15 cellular contexts compared by ENCODE assay signal in the genomic region with DNA sequence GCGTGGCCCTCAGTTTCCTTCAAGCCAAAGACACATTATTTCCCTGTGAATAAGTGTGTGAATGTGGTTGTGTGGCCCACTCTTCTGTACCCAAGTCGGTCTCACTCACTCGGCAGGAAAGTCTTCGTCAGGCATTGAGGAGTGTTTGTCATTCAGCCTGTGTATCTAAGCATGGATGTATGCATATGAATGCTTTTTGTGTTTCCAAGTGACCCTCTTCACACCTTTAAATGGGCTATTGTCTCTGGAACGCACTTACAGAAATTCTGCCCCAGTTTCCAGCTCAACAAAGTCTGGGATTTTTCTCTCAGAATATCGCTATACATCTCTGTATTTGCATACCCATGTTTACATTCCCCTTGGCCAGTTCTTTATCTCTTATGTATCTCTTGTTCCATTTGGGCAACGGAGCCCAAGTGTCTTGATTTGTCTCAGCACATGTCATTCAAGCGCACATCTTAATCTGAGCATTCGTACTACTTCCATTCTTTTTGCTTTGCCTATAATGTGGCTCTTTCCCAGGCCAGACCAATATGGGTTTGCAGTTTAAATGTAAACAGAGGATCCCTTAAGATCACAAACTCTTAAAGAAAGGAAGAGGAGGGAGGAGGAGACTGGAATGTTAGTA. TPM values are rescaled to one million over a fixed set of nuclear protein-coding genes. Genes with fewer than 3 reads are reported as not detected.
A peak's percentile ranks its signal among the peaks of the same experiment; 100 is the strongest.
DNase-seq lines count a peak whose midpoint lies in the region; ATAC-seq, FAIRE-seq and TF ChIP-seq lines count a peak whose summit lies in the region.
"Had no signal": no experiment of that assay in that cellular context is flagged by ENCODE, and none has a peak within 500 bp of the region (broad histone marks: within the 10 kb centered on the region; RNA-seq: fewer than 3 reads in every experiment).

No MANE protein-coding gene starts in this region.

- no peaks in the 10 kb centered on the region for H3K9me3 Mint-ChIP-seq in activated naive CD4-positive, alpha-beta T cell treated with anti-CD3 and anti-CD28 coated beads, Interleukin-2, amount 50 U/mL, for 24 hours
- H3K9me3 Mint-ChIP-seq in activated naive CD4-positive, alpha-beta T cell treated with anti-CD3 and anti-CD28 coated beads for 36 hours, result no peaks in the 10 kb centered on the region
- H3K9me3 Mint-ChIP-seq in stimulated activated naive B cell treated with anti-CD40 and anti-IgM and Interleukin-4, amounts not matched to agents 10 μg/mL and 1 μg/mL and 100 μg/mL, for 72 hours, result no peaks in the 10 kb centered on the region

- no peak overlapping the region for H3K27ac ChIP-seq in PC-3 (ENCODE audit: low read length)
- H3K27ac ChIP-seq: SJSA1, vagina had no signal

- H3K9me3 ChIP-seq in PC-3 (ENCODE audit: low read length), result no peaks in the 10 kb centered on the region
- H3K9me3 ChIP-seq: SJSA1, vagina had no signal

- peaks cover 49% of the 10 kb centered on the region for H3K4me1 ChIP-seq in PC-3 (ENCODE audit: insufficient read depth, low read length)

- peak overlapping the region; percentile 81 for H3K27ac Mint-ChIP-seq in activated naive CD4-positive, alpha-beta T cell treated with anti-CD3 and anti-CD28 coated beads, Interleukin-2, amount 50 U/mL, for 24 hours
- H3K27ac Mint-ChIP-seq in activated naive CD4-positive, alpha-beta T cell treated with anti-CD3 and anti-CD28 coated beads for 36 hours, result no peak overlapping the region
- H3K27ac Mint-ChIP-seq in stimulated activated naive B cell treated with anti-CD40 and anti-IgM and Interleukin-4, amounts not matched to agents 10 μg/mL and 1 μg/mL and 100 μg/mL, for 72 hours, result peak overlapping the region; percentile 83

- peak overlapping the region; percentile 94 for H3K4me3 Mint-ChIP-seq in activated naive CD4-positive, alpha-beta T cell treated with anti-CD3 and anti-CD28 coated beads, Interleukin-2, amount 50 U/mL, for 24 hours
- no peak overlapping the region for H3K4me3 Mint-ChIP-seq in activated naive CD4-positive, alpha-beta T cell treated with anti-CD3 and anti-CD28 coated beads for 36 hours
- peak overlapping the region in 1 of 2 donors; percentile 52 for H3K4me3 Mint-ChIP-seq in stimulated activated naive B cell treated with anti-CD40 and anti-IgM and Interleukin-4, amounts not matched to agents 10 μg/mL and 1 μg/mL and 100 μg/mL, for 72 hours

- H2AFZ ChIP-seq in PC-3 (ENCODE audit: low read length), result no peak overlapping the region

- no peak for DNase-seq in activated naive CD4-positive, alpha-beta T cell treated with anti-CD3 and anti-CD28 coated beads for 36 hours
- no peak for DNase-seq in PC-3
- DNase-seq in iPS DF 4.7 (ENCODE audit: extremely low read depth, low spot score), result peak; percentile 66
- DNase-seq in stimulated activated naive B cell treated with anti-CD40 and anti-IgM and Interleukin-4, amounts not matched to agents 10 μg/mL and 1 μg/mL and 100 μg/mL, for 72 hours, result no peak
- no peak for DNase-seq in GM12892 (ENCODE audit: insufficient read length)
- DNase-seq in erythroblast (lab: John Stamatoyannopoulos, UW), result no peak
- DNase-seq: activated naive CD4-positive, alpha-beta T cell treated with Interleukin-2 at 50 U/mL for 16 hours; NCI-H748 treated with DMSO at 0.1 percent for 48 hours; occipital lobe had no signal

- peaks cover 43% of the 10 kb centered on the region for H3K4me1 Mint-ChIP-seq in activated naive CD4-positive, alpha-beta T cell treated with anti-CD3 and anti-CD28 coated beads, Interleukin-2, amount 50 U/mL, for 24 hours
- H3K4me1 Mint-ChIP-seq in activated naive CD4-positive, alpha-beta T cell treated with anti-CD3 and anti-CD28 coated beads for 36 hours (ENCODE audit: low read depth), result peaks cover 39% of the 10 kb centered on the region
- peaks cover 35 to 56% of the 10 kb centered on the region in 2 donors for H3K4me1 Mint-ChIP-seq in stimulated activated naive B cell treated with anti-CD40 and anti-IgM and Interleukin-4, amounts not matched to agents 10 μg/mL and 1 μg/mL and 100 μg/mL, for 72 hours

- H3K27me3 ChIP-seq in PC-3 (ENCODE audit: low read length), result no peaks in the 10 kb centered on the region
- H3K27me3 ChIP-seq: SJSA1 had no signal

- peaks cover 14% of the 10 kb centered on the region; the same call in 1 of the 2 replicates for H4K20me1 ChIP-seq in PC-3 (ENCODE audit: low read length)

- H3K4me2 ChIP-seq in PC-3 (ENCODE audit: low read length), result peak overlapping the region; percentile 99

- H3K79me2 ChIP-seq in PC-3 (ENCODE audit: low read length), result peaks cover 89% of the 10 kb centered on the region

- no peak for TF ChIP-seq CTCF in PC-3 (conservative IDR thresholded peaks at IDR 0.05; ENCODE audit: low read depth, low read length)

- FAIRE-seq in GM12892 (lab: Jason Lieb, UNC), result no peak
- FAIRE-seq: colon, HTR-8/SVneo had no signal

- intact Hi-C loops in activated naive CD4-positive, alpha-beta T cell treated with anti-CD3 and anti-CD28 coated beads for 36 hours (cut with micrococcal nuclease), result no loop called here
- intact Hi-C loops in PC-3 (cut with micrococcal nuclease), result loop anchor here (5.0 kb wide), 1 partner anchor 59 kb away; no protein-coding TSS in a partner anchor

- no peak for ATAC-seq in PC-3
- ATAC-seq in stimulated activated naive B cell treated with anti-CD40 and anti-IgM and Interleukin-4, amounts not matched to agents 10 μg/mL and 1 μg/mL and 100 μg/mL, for 72 hours (replicated peaks), result no peak
- no peak for ATAC-seq in GM19395 (IDR thresholded peaks at IDR 0.05; ENCODE audit: unreplicated experiment)

- 0 out of 2 replicates have a peak overlapping the region, but pooled peaks have one; percentile 69 for H3K9ac ChIP-seq in PC-3 (ENCODE audit: low read length)

- TF ChIP-seq POLR2A in GM12892 (IDR thresholded peaks at IDR 0.05; ENCODE audit: low read depth, low read length) (no peak), erythroblast (IDR thresholded peaks at IDR 0.05; ENCODE audit: low read length) (no peak)

- CTCF ChIA-PET in activated naive CD4-positive, alpha-beta T cell treated with anti-CD3 and anti-CD28 coated beads for 36 hours (lab: Charles Lee), result interaction anchor here (1.2 kb wide), 1 partner anchor 72 kb away, joined by 4 read pairs; no protein-coding TSS in a partner anchor
- CTCF ChIA-PET in PC-3 (lab: Charles Lee), result no interaction called here

- no peaks in the 10 kb centered on the region for H3F3A ChIP-seq in PC-3 (ENCODE audit: low read length, unreplicated experiment)

- peaks cover 3% of the 10 kb centered on the region for H3K36me3 Mint-ChIP-seq in activated naive CD4-positive, alpha-beta T cell treated with anti-CD3 and anti-CD28 coated beads, Interleukin-2, amount 50 U/mL, for 24 hours
- H3K36me3 Mint-ChIP-seq in activated naive CD4-positive, alpha-beta T cell treated with anti-CD3 and anti-CD28 coated beads for 36 hours (ENCODE audit: low read depth), result no peaks in the 10 kb centered on the region
- peaks cover 4 to 25% of the 10 kb centered on the region in 2 donors for H3K36me3 Mint-ChIP-seq in stimulated activated naive B cell treated with anti-CD40 and anti-IgM and Interleukin-4, amounts not matched to agents 10 μg/mL and 1 μg/mL and 100 μg/mL, for 72 hours

- H3K4me3 ChIP-seq in PC-3 (ENCODE audit: low read length), result peak overlapping the region; percentile 92; the same call in 1 of the 2 replicates
- H3K4me3 ChIP-seq: vagina had no signal

- H3K36me3 ChIP-seq in PC-3 (ENCODE audit: low read depth, low read length), result no peaks in the 10 kb centered on the region
- H3K36me3 ChIP-seq: vagina had no signal

- no peaks in the 10 kb centered on the region for H3K27me3 Mint-ChIP-seq in activated naive CD4-positive, alpha-beta T cell treated with anti-CD3 and anti-CD28 coated beads, Interleukin-2, amount 50 U/mL, for 24 hours
- no peaks in the 10 kb centered on the region for H3K27me3 Mint-ChIP-seq in activated naive CD4-positive, alpha-beta T cell treated with anti-CD3 and anti-CD28 coated beads for 36 hours (ENCODE audit: low read depth)
- peaks cover 0 to 28% of the 10 kb centered on the region in 2 donors for H3K27me3 Mint-ChIP-seq in stimulated activated naive B cell treated with anti-CD40 and anti-IgM and Interleukin-4, amounts not matched to agents 10 μg/mL and 1 μg/mL and 100 μg/mL, for 72 hours

- POLR2A ChIA-PET in PC-3 (lab: Charles Lee; ENCODE audit: unreplicated experiment), result interaction anchor here (0.6 kb wide), 1 partner anchor 79 kb away, joined by 4 read pairs; no protein-coding TSS in a partner anchor

- no TSS peak for BruUV-seq in PC-3 (replicated peaks; lab: Mats Ljungman, UMichigan)

- H3K9me2 ChIP-seq in PC-3 (replicated peaks; ENCODE audit: low read length), result no peaks in the 10 kb centered on the region

RNA-seq across cellular contexts. Expression of gene BCOR, which starts 4.8 kb away (rescaled TPM):
- 10 to 100 TPM; 29.1 to 29.9 TPM for total RNA-seq in activated naive CD4-positive, alpha-beta T cell treated with anti-CD3 and anti-CD28 coated beads for 36 hours
- total RNA-seq in PC-3 (2014; rRNA removed), result 21.8 and 41.9 TPM in 2 replicates
- polyA plus RNA-seq in GM12892 (2012; ENCODE audit: missing spikeins), result 9.0 TPM
